In genomic region chr7:23915196-23915595, GRCh38 we compare ENCODE assay signal across 17 cellular contexts.
DNase-seq lines count a peak whose midpoint lies in the region; ATAC-seq lines count a peak whose summit lies in the region.
"Had no signal": no experiment of that assay in that cellular context is flagged by ENCODE, and none has a peak within 500 bp of the region (broad histone marks: within the 10 kb centered on the region; RNA-seq: fewer than 3 reads in every experiment).

No MANE protein-coding gene starts in this region.

- peaks cover 3% of the 10 kb centered on the region for H3K9me3 Mint-ChIP-seq in activated CD4-positive, alpha-beta memory T cell treated with anti-CD3 and anti-CD28 coated beads, Interleukin-2, amount 10 ng/mL, durations not matched to agents 7 days and 5 days

- CTCF ChIA-PET in activated CD4-positive, alpha-beta memory T cell treated with anti-CD3 and anti-CD28 coated beads, Interleukin-2, amount 10 ng/mL, durations not matched to agents 7 days and 5 days (lab: Charles Lee) = no interaction called here

- intact Hi-C loops in left cardiac atrium (cut with DNase I) = no loop called here

- no peak overlapping the region for H3K27ac Mint-ChIP-seq in activated CD4-positive, alpha-beta memory T cell treated with anti-CD3 and anti-CD28 coated beads, Interleukin-2, amount 10 ng/mL, durations not matched to agents 7 days and 5 days
- H3K27ac Mint-ChIP-seq: CD4-positive, CD25-positive, alpha-beta regulatory T cell had no signal

- POLR2A ChIA-PET in activated CD4-positive, alpha-beta memory T cell treated with anti-CD3 and anti-CD28 coated beads, Interleukin-2, amount 10 ng/mL, durations not matched to agents 7 days and 5 days (lab: Charles Lee) = no interaction called here

- H3K27me3 Mint-ChIP-seq in activated CD4-positive, alpha-beta memory T cell treated with anti-CD3 and anti-CD28 coated beads, Interleukin-2, amount 10 ng/mL, durations not matched to agents 7 days and 5 days = peaks cover 9% of the 10 kb centered on the region
- H3K27me3 Mint-ChIP-seq: CD4-positive, CD25-positive, alpha-beta regulatory T cell had no signal

- ATAC-seq in left cardiac atrium = no peak
- ATAC-seq: GM12878, K562 had no signal

- DNase-seq in Ammon's horn (ENCODE audit: low spot score) (peak; percentile 71), M059J (ENCODE audit: low read depth) (peak; percentile 7), NCI-H2171 treated with DMSO at 0.1 percent for 48 hours (lab: John Stamatoyannopoulos, UW) (peak; percentile 72), astrocyte of the hippocampus (ENCODE audit: low read depth, low spot score) (peak; percentile 14), left cardiac atrium (no peak), hippocampal formation (lab: John Stamatoyannopoulos, UW) (no peak), ecto neural progenitor cell (ENCODE audit: low spot score) (no peak)
- DNase-seq in activated CD4-positive, alpha-beta memory T cell treated with anti-CD3 and anti-CD28 coated beads, Interleukin-2, amount 10 ng/mL, durations not matched to agents 7 days and 5 days = no peak
- DNase-seq: CD4-positive, CD25-positive, alpha-beta regulatory T cell; DMS53; HCEC 1CT; Kasumi-1; NCI-H2081; SHP77 treated with DMSO at 0.1 percent for 48 hours; T-helper 1 cell had no signal

- H3K36me3 Mint-ChIP-seq in activated CD4-positive, alpha-beta memory T cell treated with anti-CD3 and anti-CD28 coated beads, Interleukin-2, amount 10 ng/mL, durations not matched to agents 7 days and 5 days (ENCODE audit: low read depth) = no peaks in the 10 kb centered on the region
- H3K36me3 Mint-ChIP-seq: CD4-positive, CD25-positive, alpha-beta regulatory T cell had no signal

- no peak overlapping the region for H3K4me3 Mint-ChIP-seq in activated CD4-positive, alpha-beta memory T cell treated with anti-CD3 and anti-CD28 coated beads, Interleukin-2, amount 10 ng/mL, durations not matched to agents 7 days and 5 days
- H3K4me3 Mint-ChIP-seq: CD4-positive, CD25-positive, alpha-beta regulatory T cell had no signal

- H3K4me1 Mint-ChIP-seq in activated CD4-positive, alpha-beta memory T cell treated with anti-CD3 and anti-CD28 coated beads, Interleukin-2, amount 10 ng/mL, durations not matched to agents 7 days and 5 days = no peaks in the 10 kb centered on the region
- H3K4me1 Mint-ChIP-seq: CD4-positive, CD25-positive, alpha-beta regulatory T cell had no signal

Comparison
In these comparisons a context has a peak if more than half of its experiments do, and no peak if none do; other contexts are left out.
1. DNase-seq: peak in Ammon's horn (single experiment), M059J (single experiment), NCI-H2171 treated with DMSO at 0.1 percent for 48 hours (single experiment) and astrocyte of the hippocampus (single experiment); none in left cardiac atrium (single experiment), hippocampal formation (0 of 2), ecto neural progenitor cell (single experiment) and activated CD4-positive, alpha-beta memory T cell treated with anti-CD3 and anti-CD28 coated beads, Interleukin-2, amount 10 ng/mL, durations not matched to agents 7 days and 5 days (single experiment).